Comparison of ENCODE assay signal across 22 cellular contexts in the genomic region with DNA sequence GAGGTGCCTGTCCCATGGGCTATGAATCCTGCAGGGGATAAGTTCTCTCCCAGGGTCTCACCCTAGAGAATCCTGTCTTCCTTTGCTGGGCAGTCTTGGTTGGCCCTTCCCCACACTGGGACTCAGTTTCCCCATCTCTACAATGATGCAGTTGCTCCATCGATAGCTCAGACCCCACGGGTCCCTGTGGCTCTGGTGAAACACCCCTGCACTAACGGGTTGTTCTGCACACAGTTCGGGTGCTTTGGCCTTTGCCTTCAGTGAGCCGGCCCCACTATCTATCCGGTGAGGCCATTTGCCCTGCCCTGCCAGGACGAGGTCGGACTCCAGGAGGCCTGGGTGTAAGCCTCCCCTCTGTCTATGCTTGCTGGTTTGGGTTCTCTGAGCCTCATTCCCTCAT.
DNase-seq lines count a peak whose midpoint lies in the region; ATAC-seq and TF ChIP-seq lines count a peak whose summit lies in the region.
"Had no signal": no experiment of that assay in that cellular context is flagged by ENCODE, and none has a peak within 500 bp of the region (broad histone marks: within the 10 kb centered on the region; RNA-seq: fewer than 3 reads in every experiment).

No MANE protein-coding gene starts in this region.

- peak overlapping the region; percentile 24 for H2AK5ac ChIP-seq in neuronal stem cell (ENCODE audit: low read depth, low read length)

- H2AFZ ChIP-seq in neuronal stem cell (ENCODE audit: low read length): no peak overlapping the region

- H3K14ac ChIP-seq in neuronal stem cell (ENCODE audit: low read length): no peak overlapping the region

- no peak for TF ChIP-seq CTCF in chondrocyte (IDR thresholded peaks at IDR 0.05)
- no peak for TF ChIP-seq CTCF in spleen (IDR thresholded peaks at IDR 0.05 in 8 of 11, conservative IDR thresholded peaks at IDR 0.05 in 3 of 11)
- no peak for TF ChIP-seq CTCF in right atrium auricular region (IDR thresholded peaks at IDR 0.05)
- TF ChIP-seq CTCF in CD8-positive, alpha-beta T cell (IDR thresholded peaks at IDR 0.05): no peak

- peak overlapping the region; percentile 33 for H2BK120ac ChIP-seq in neuronal stem cell (ENCODE audit: low read depth, low read length)

- no peaks in the 10 kb centered on the region for H3K4me1 Mint-ChIP-seq in chondrocyte (ENCODE audit: low read depth)
- no peaks in the 10 kb centered on the region for H3K4me1 Mint-ChIP-seq in CD8-positive, alpha-beta T cell (ENCODE audit: low read depth)
- H3K4me1 Mint-ChIP-seq: B cell; CD8-positive, alpha-beta memory T cell had no signal

- no peak overlapping the region for H3K4me3 Mint-ChIP-seq in chondrocyte (ENCODE audit: unreplicated experiment)
- no peak overlapping the region for H3K4me3 Mint-ChIP-seq in CD8-positive, alpha-beta T cell
- H3K4me3 Mint-ChIP-seq: B cell; CD4-positive, alpha-beta T cell; CD8-positive, alpha-beta memory T cell had no signal

- no peaks in the 10 kb centered on the region for H3K9me3 Mint-ChIP-seq in chondrocyte (ENCODE audit: low read depth)
- no peaks in the 10 kb centered on the region for H3K9me3 Mint-ChIP-seq in CD8-positive, alpha-beta T cell
- H3K9me3 Mint-ChIP-seq: CD4-positive, alpha-beta T cell; CD8-positive, alpha-beta memory T cell had no signal

- no CpG with 5 or more reads among the region's 8 CpGs for WGBS in neuronal stem cell (ENCODE audit: extremely low coverage in 2 of 2, insufficient read length in 2 of 2, insufficient replicate concordance in 1 of 2), 2 donors
- 80 to 93% (median 88%) methylated on average over 8 of the region's 8 CpGs for WGBS in spleen, 5 donors

- H3K27ac ChIP-seq in neuronal stem cell (replicated peaks; ENCODE audit: low read length) (no peak overlapping the region), spleen (no peak overlapping the region), right atrium auricular region (no peak overlapping the region)
- H3K27ac ChIP-seq in CD8-positive, alpha-beta T cell (ENCODE audit: low read depth, low read length): no peak overlapping the region
- H3K27ac ChIP-seq: 22Rv1; A549; BLaER1 treated with 17β-estradiol and CSF1 and Interleukin-3, amounts not matched to agents 10 nM and 100 nM; C4-2B had no signal

- H3K27ac Mint-ChIP-seq in chondrocyte (ENCODE audit: unreplicated experiment): no peak overlapping the region
- no peak overlapping the region for H3K27ac Mint-ChIP-seq in CD8-positive, alpha-beta T cell
- H3K27ac Mint-ChIP-seq: B cell; CD4-positive, alpha-beta T cell; CD8-positive, alpha-beta memory T cell had no signal

- DNase-seq in chondrocyte (ENCODE audit: low spot score) (peak; percentile 67), neuronal stem cell (ENCODE audit: low spot score) (no peak), spleen (peak; percentile 54), right atrium auricular region (ENCODE audit: low spot score) (no peak)
- DNase-seq in CD8-positive, alpha-beta T cell: no peak
- DNase-seq: AML-193; CD4-positive, alpha-beta T cell; COR-L47; DMS 273 treated with DMSO at 0.1 percent for 48 hours; DMS153; DMS53; DMS79; DND-41; EL; GDM1 had no signal

- no peak for ATAC-seq in CD8-positive, alpha-beta T cell
- ATAC-seq: GM12878 had no signal

- peak overlapping the region; percentile 15 for H3K18ac ChIP-seq in neuronal stem cell (ENCODE audit: low read length)

- peaks cover 0 to 5% of the 10 kb centered on the region in 2 donors for H3K9me3 ChIP-seq in neuronal stem cell (replicated peaks in 1 of 2; ENCODE audit: control insufficient read depth in 2 of 2, insufficient read depth in 1 of 2, low read depth in 1 of 2, low read length in 2 of 2)
- H3K9me3 ChIP-seq in spleen: no peaks in the 10 kb centered on the region
- no peaks in the 10 kb centered on the region for H3K9me3 ChIP-seq in right atrium auricular region
- no peaks in the 10 kb centered on the region for H3K9me3 ChIP-seq in CD8-positive, alpha-beta T cell (ENCODE audit: low read length)
- H3K9me3 ChIP-seq: A549 had no signal

- H3K27me3 Mint-ChIP-seq in chondrocyte (ENCODE audit: low read depth): peaks cover 50% of the 10 kb centered on the region
- peaks cover 16% of the 10 kb centered on the region for H3K27me3 Mint-ChIP-seq in CD8-positive, alpha-beta T cell (ENCODE audit: low read depth)

- no peak overlapping the region for H3K4me2 ChIP-seq in neuronal stem cell (ENCODE audit: insufficient read depth, low read length, poor library complexity, severe bottlenecking)
- H3K4me2 ChIP-seq: A549; BLaER1 treated with 17β-estradiol and CSF1 and Interleukin-3, amounts not matched to agents 10 nM and 100 nM had no signal

- peaks cover 13 to 21% of the 10 kb centered on the region in 2 donors for H3K4me1 ChIP-seq in neuronal stem cell (ENCODE audit: control insufficient read depth in 2 of 2, insufficient read depth in 1 of 2, low read depth in 1 of 2, low read length in 2 of 2)
- H3K4me1 ChIP-seq in spleen: no peaks in the 10 kb centered on the region
- H3K4me1 ChIP-seq in right atrium auricular region: no peaks in the 10 kb centered on the region
- H3K4me1 ChIP-seq in CD8-positive, alpha-beta T cell (ENCODE audit: insufficient read depth, low read length): no peaks in the 10 kb centered on the region
- H3K4me1 ChIP-seq: A549 had no signal

- no peak overlapping the region for H4K91ac ChIP-seq in neuronal stem cell (ENCODE audit: low read depth, low read length, poor library complexity)

- H2BK12ac ChIP-seq in neuronal stem cell (ENCODE audit: low read length): no peak overlapping the region

- H3K36me3 ChIP-seq in neuronal stem cell (replicated peaks in 1 of 2; ENCODE audit: control insufficient read depth in 2 of 2, insufficient read depth in 2 of 2, low read length in 2 of 2) (no peaks in the 10 kb centered on the region), spleen (no peaks in the 10 kb centered on the region), right atrium auricular region (no peaks in the 10 kb centered on the region)
- no peaks in the 10 kb centered on the region for H3K36me3 ChIP-seq in CD8-positive, alpha-beta T cell (ENCODE audit: insufficient read depth, low read length)
- H3K36me3 ChIP-seq: BLaER1 treated with 17β-estradiol and CSF1 and Interleukin-3, amounts not matched to agents 10 nM and 100 nM had no signal

- H2BK15ac ChIP-seq in neuronal stem cell (ENCODE audit: low read length): no peak overlapping the region

- H4K8ac ChIP-seq in neuronal stem cell (ENCODE audit: low read depth, low read length): no peak overlapping the region

- intact Hi-C loops in spleen (cut with DNase I; ENCODE audit: low total_unique reads): no loop called here
- intact Hi-C loops in CD8-positive, alpha-beta T cell (cut with DNase I, micrococcal nuclease): no loop called here

- CTCF ChIA-PET in CD8-positive, alpha-beta T cell (lab: Charles Lee): no interaction called here

- no peak overlapping the region for H3K4me3 ChIP-seq in neuronal stem cell (ENCODE audit: low read length in 2 of 2)
- H3K4me3 ChIP-seq in spleen: no peak overlapping the region
- H3K4me3 ChIP-seq in right atrium auricular region: no peak overlapping the region
- H3K4me3 ChIP-seq in CD8-positive, alpha-beta T cell (ENCODE audit: low read depth, low read length): no peak overlapping the region
- H3K4me3 ChIP-seq: A549; BLaER1 treated with 17β-estradiol and CSF1 and Interleukin-3, amounts not matched to agents 10 nM and 100 nM; GM12878 had no signal

- H3K79me1 ChIP-seq in neuronal stem cell (ENCODE audit: low read depth, low read length): no peaks in the 10 kb centered on the region

- H3K36me3 Mint-ChIP-seq in chondrocyte (ENCODE audit: low read depth): no peaks in the 10 kb centered on the region
- no peaks in the 10 kb centered on the region for H3K36me3 Mint-ChIP-seq in CD8-positive, alpha-beta T cell
- H3K36me3 Mint-ChIP-seq: CD8-positive, alpha-beta memory T cell had no signal

- H2BK5ac ChIP-seq in neuronal stem cell (ENCODE audit: low read length): no peak overlapping the region

- H3K4ac ChIP-seq in neuronal stem cell (ENCODE audit: low read length): no peak overlapping the region

- TF ChIP-seq POLR2A in spleen (IDR thresholded peaks at IDR 0.05): no peak

- H3K27me3 ChIP-seq in neuronal stem cell (ENCODE audit: control insufficient read depth in 3 of 3, insufficient read depth in 3 of 3, low read depth in 1 of 3, low read length in 3 of 3) (peaks cover 0 to 3% (median 0%) of the 10 kb centered on the region in 3 experiments), spleen (replicated peaks in 1 of 7) (peaks cover 0 to 38% (median 0%) of the 10 kb centered on the region in 7 donors), right atrium auricular region (no peaks in the 10 kb centered on the region)
- no peaks in the 10 kb centered on the region for H3K27me3 ChIP-seq in CD8-positive, alpha-beta T cell (ENCODE audit: insufficient read depth, low read length)
- H3K27me3 ChIP-seq: BLaER1 treated with 17β-estradiol and CSF1 and Interleukin-3, amounts not matched to agents 10 nM and 100 nM had no signal

- no peak overlapping the region for H3K9ac ChIP-seq in neuronal stem cell (ENCODE audit: low read depth, low read length, poor library complexity)
- H3K9ac ChIP-seq: BLaER1 treated with 17β-estradiol and CSF1 and Interleukin-3, amounts not matched to agents 10 nM and 100 nM had no signal

- H3K23ac ChIP-seq in neuronal stem cell (ENCODE audit: low read depth, low read length, poor library complexity): no peak overlapping the region

- POLR2A ChIA-PET in CD8-positive, alpha-beta T cell (lab: Charles Lee): no interaction called here

Comparison
In these comparisons a context has a peak if more than half of its experiments do, and no peak if none do; other contexts are left out.
1. DNase-seq: peak in chondrocyte (single experiment) and spleen (single experiment); none in neuronal stem cell (single experiment), right atrium auricular region (single experiment) and CD8-positive, alpha-beta T cell (0 of 7).